ENCODE assay signal across 14 cellular contexts in genomic region chr12:30928356-30929264, GRCh38. TPM values are rescaled to one million over a fixed set of nuclear protein-coding genes. Genes with fewer than 3 reads are reported as not detected.
DNase-seq lines count a peak whose midpoint lies in the region; ATAC-seq and TF ChIP-seq lines count a peak whose summit lies in the region.
"Had no signal": no experiment of that assay in that cellular context is flagged by ENCODE, and none has a peak within 500 bp of the region (broad histone marks: within the 10 kb centered on the region; RNA-seq: fewer than 3 reads in every experiment).

No MANE protein-coding gene starts in this region.

- H3K4me1 Mint-ChIP-seq in type B pancreatic cell (ENCODE audit: unreplicated experiment): peaks cover 36% of the 10 kb centered on the region
- H3K4me1 Mint-ChIP-seq: activated CD8-positive, alpha-beta memory T cell treated with anti-CD3 and anti-CD28 coated beads, Interleukin-2, amount 10 ng/mL, durations not matched to agents 7 days and 5 days; central memory CD8-positive, alpha-beta T cell had no signal

- H3K9me3 Mint-ChIP-seq in type B pancreatic cell: no peaks in the 10 kb centered on the region
- H3K9me3 Mint-ChIP-seq: central memory CD8-positive, alpha-beta T cell had no signal

- no peak for TF ChIP-seq POLR2A in erythroblast (IDR thresholded peaks at IDR 0.05; ENCODE audit: low read length)

- intact Hi-C loops in Right ventricle myocardium superior (cut with DNase I): no loop called here
- intact Hi-C loops in Right ventricle myocardium inferior (cut with DNase I): loop anchor here (5.0 kb wide), 1 partner anchor 49 kb away; no protein-coding TSS in a partner anchor
- intact Hi-C loops in left ventricle myocardium superior (cut with micrococcal nuclease): no loop called here

- peak; percentile 68 for DNase-seq in Right ventricle myocardium superior
- no peak for DNase-seq in Right ventricle myocardium inferior (ENCODE audit: missing footprints)
- DNase-seq in NCI-H748 treated with DMSO at 0.1 percent for 48 hours (lab: John Stamatoyannopoulos, UW): peak; percentile 3
- DNase-seq in left ventricle myocardium superior: peak; percentile 76
- peak; percentile 47 for DNase-seq in type B pancreatic cell (ENCODE audit: extremely low spot score, unreplicated experiment)
- no peak for DNase-seq in erythroblast (lab: John Stamatoyannopoulos, UW)
- DNase-seq in activated CD4-positive, alpha-beta T cell treated with anti-CD3 and anti-CD28 coated beads, Interleukin-2, amount 50 U/mL, for 48 hours: no peak
- DNase-seq: activated CD4-positive, alpha-beta T cell treated with anti-CD3 and anti-CD28 coated beads for 1 hour; activated CD8-positive, alpha-beta memory T cell treated with anti-CD3 and anti-CD28 coated beads, Interleukin-2, amount 10 ng/mL, durations not matched to agents 7 days and 5 days; COR-L47; left lung; stimulated activated CD4-positive, alpha-beta T cell treated with anti-CD3 and anti-CD28 coated beads, Interleukin-2, amount 100 ng/mL, for 48 hours had no signal

- no peak for TF ChIP-seq CTCF in type B pancreatic cell (conservative IDR thresholded peaks at IDR 0.05)

- peaks cover 53% of the 10 kb centered on the region for H3K27me3 Mint-ChIP-seq in type B pancreatic cell

- peaks cover 20% of the 10 kb centered on the region for H3K36me3 Mint-ChIP-seq in type B pancreatic cell
- H3K36me3 Mint-ChIP-seq: activated CD8-positive, alpha-beta memory T cell treated with anti-CD3 and anti-CD28 coated beads, Interleukin-2, amount 10 ng/mL, durations not matched to agents 7 days and 5 days had no signal

- H3K4me3 Mint-ChIP-seq in type B pancreatic cell: peak overlapping the region; percentile 85
- H3K4me3 Mint-ChIP-seq: activated CD8-positive, alpha-beta memory T cell treated with anti-CD3 and anti-CD28 coated beads, Interleukin-2, amount 10 ng/mL, durations not matched to agents 7 days and 5 days; central memory CD8-positive, alpha-beta T cell had no signal

- ATAC-seq in Right ventricle myocardium superior (ENCODE audit: poor library complexity) (no peak), Right ventricle myocardium inferior (no peak), left ventricle myocardium superior (no peak), HG03135 (IDR thresholded peaks at IDR 0.05; ENCODE audit: unreplicated experiment) (no peak)
- ATAC-seq: activated CD8-positive, alpha-beta memory T cell treated with anti-CD3 and anti-CD28 coated beads, Interleukin-2, amount 10 ng/mL, durations not matched to agents 7 days and 5 days; left lung had no signal

- H3K27ac Mint-ChIP-seq in type B pancreatic cell: no peak overlapping the region
- H3K27ac Mint-ChIP-seq: activated CD8-positive, alpha-beta memory T cell treated with anti-CD3 and anti-CD28 coated beads, Interleukin-2, amount 10 ng/mL, durations not matched to agents 7 days and 5 days had no signal

RNA-seq across cellular contexts. Expression of gene TSPAN11, which starts 2.1 kb away (rescaled TPM):
- total RNA-seq in Right ventricle myocardium superior: 1.9 TPM
- 1.5 TPM for total RNA-seq in Right ventricle myocardium inferior
- total RNA-seq in left ventricle myocardium superior: 2.6 TPM
- 9.5 and 52.3 TPM in 2 replicates for total RNA-seq in type B pancreatic cell (ENCODE audit: low replicate concordance)
- total RNA-seq: activated CD8-positive, alpha-beta memory T cell treated with anti-CD3 and anti-CD28 coated beads, Interleukin-2, amount 10 ng/mL, durations not matched to agents 7 days and 5 days had no signal

Comparison
In these comparisons a context has a peak if more than half of its experiments do, and no peak if none do; other contexts are left out.
1. DNase-seq: peak in Right ventricle myocardium superior (single experiment), NCI-H748 treated with DMSO at 0.1 percent for 48 hours (single experiment), left ventricle myocardium superior (single experiment) and type B pancreatic cell (single experiment); none in Right ventricle myocardium inferior (single experiment), erythroblast (0 of 2) and activated CD4-positive, alpha-beta T cell treated with anti-CD3 and anti-CD28 coated beads, Interleukin-2, amount 50 U/mL, for 48 hours (0 of 2).